1 cellular context compared by ENCODE assay signal in genomic region chr12:27709212-27709931, GRCh38.
TF ChIP-seq lines count a peak whose summit lies in the region.

No MANE protein-coding gene starts in this region.

TF ChIP-seq in IMR-90, 13 proteins besides CTCF, POLR2A, EP300 and RAD21:
- no peak for TF ChIP-seq ELK1 (IDR thresholded peaks at IDR 0.05; ENCODE audit: borderline replicate concordance, low read depth, low read length)
- no peak for TF ChIP-seq MXI1 (IDR thresholded peaks at IDR 0.05; ENCODE audit: borderline replicate concordance, low read depth, low read length)
- TF ChIP-seq RCOR1 (IDR thresholded peaks at IDR 0.05; ENCODE audit: insufficient replicate concordance, low read length), result no peak
- TF ChIP-seq SMC3 (IDR thresholded peaks at IDR 0.05; ENCODE audit: low read depth, low read length), result no peak
- TF ChIP-seq BHLHE40 (IDR thresholded peaks at IDR 0.05; ENCODE audit: low read depth, low read length), result no peak
- no peak for TF ChIP-seq FOS (IDR thresholded peaks at IDR 0.05; ENCODE audit: low read depth, low read length)
- no peak for TF ChIP-seq MAFK (IDR thresholded peaks at IDR 0.05; ENCODE audit: low read depth, low read length)
TF ChIP-seq in IMR-90: peak in this region for 0.
